In the genomic region with DNA sequence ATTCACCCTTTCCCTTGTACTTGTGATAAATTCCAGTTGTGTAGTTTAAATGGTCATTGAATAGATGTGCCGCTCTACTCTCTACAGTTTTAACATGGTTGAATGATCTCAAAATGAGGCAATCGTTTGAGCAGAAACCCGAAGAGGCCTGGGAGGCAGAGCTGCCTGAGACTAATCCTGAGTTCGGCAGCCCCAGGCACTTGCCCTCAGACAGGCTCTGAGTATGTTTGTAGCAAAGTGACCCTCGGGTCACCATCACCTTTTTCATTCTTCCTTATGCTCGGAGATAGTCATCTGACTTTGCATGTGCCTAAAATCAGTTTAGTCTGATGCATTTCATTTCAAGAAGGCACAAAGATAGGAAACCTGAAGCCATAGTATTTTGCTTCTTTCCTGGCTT, we compare ENCODE assay signal across 26 cellular contexts.
"Had no signal": no experiment of that assay in that cellular context is flagged by ENCODE, and none has a peak within 500 bp of the region (broad histone marks: within the 10 kb centered on the region; RNA-seq: fewer than 3 reads in every experiment).

No MANE protein-coding gene starts in this region.

- H3K9me3 Mint-ChIP-seq: type B pancreatic cell had no signal

- H3K36me3 ChIP-seq: heart left ventricle, left ventricle myocardium inferior, pancreas, prostate gland, stomach, tibial artery, uterus had no signal

- H3K9me3 ChIP-seq: pancreas, prostate gland, testis had no signal

- H3K27ac Mint-ChIP-seq: immature natural killer cell; naive thymus-derived CD8-positive, alpha-beta T cell; nephron progenitor cell; stimulated activated naive B cell treated with anti-CD40 and anti-IgM and Interleukin-4, amounts not matched to agents 10 μg/mL and 1 μg/mL and 100 μg/mL, for 72 hours; type B pancreatic cell had no signal

- ATAC-seq: heart left ventricle; naive thymus-derived CD8-positive, alpha-beta T cell; pancreas; right cardiac atrium; sciatic nerve; stimulated activated naive B cell treated with anti-CD40 and anti-IgM and Interleukin-4, amounts not matched to agents 10 μg/mL and 1 μg/mL and 100 μg/mL, for 72 hours; stimulated activated naive CD8-positive, alpha-beta T cell treated with anti-CD3 and anti-CD28 coated beads, Interleukin-15, Interleukin-2, amounts not matched to agents 100 U/mL and 50 U/mL, for 24 hours had no signal

- H3K4me1 ChIP-seq: heart left ventricle, left ventricle myocardium inferior, pancreas, prostate gland, stomach, testis, tibial artery, uterus had no signal

- H3K4me1 Mint-ChIP-seq: immature natural killer cell; naive thymus-derived CD8-positive, alpha-beta T cell; stimulated activated naive B cell treated with anti-CD40 and anti-IgM and Interleukin-4, amounts not matched to agents 10 μg/mL and 1 μg/mL and 100 μg/mL, for 72 hours had no signal

- H3K4me3 Mint-ChIP-seq: immature natural killer cell; naive thymus-derived CD8-positive, alpha-beta T cell; nephron progenitor cell; stimulated activated naive B cell treated with anti-CD40 and anti-IgM and Interleukin-4, amounts not matched to agents 10 μg/mL and 1 μg/mL and 100 μg/mL, for 72 hours; type B pancreatic cell had no signal

- H3K27me3 ChIP-seq: heart left ventricle, stomach, testis, tibial artery, uterus had no signal

- H3K27ac ChIP-seq: heart left ventricle, left ventricle myocardium inferior, pancreas, prostate gland, skin epidermis, stomach, testis, tibial artery, uterus had no signal

- DNase-seq: heart left ventricle; hypothalamus; immature natural killer cell; left ventricle myocardium inferior; naive thymus-derived CD8-positive, alpha-beta T cell; nephron progenitor cell; nucleus accumbens; pancreas; posterior cingulate gyrus; retina; right cardiac atrium; stimulated activated CD4-positive, alpha-beta T cell treated with anti-CD3 and anti-CD28 coated beads, Interleukin-12 subunit alpha, Interleukin-12 subunit beta, amount 100 ng/mL, for 4 hours; stimulated activated CD4-positive, alpha-beta T cell treated with anti-CD3 and anti-CD28 coated beads, Interleukin-15, amount 100 ng/mL, for 24 hours; stimulated activated CD4-positive, alpha-beta T cell treated with anti-CD3 and anti-CD28 coated beads, Interleukin-2, amount 100 ng/mL, for 24 hours; stimulated activated CD4-positive, alpha-beta T cell treated with anti-CD3 and anti-CD28 coated beads, Interleukin-4, amount 100 ng/mL, for 1 hour; stimulated activated naive B cell treated with anti-CD40 and anti-IgM and Interleukin-4, amounts not matched to agents 10 μg/mL and 1 μg/mL and 100 μg/mL, for 72 hours; stimulated activated naive CD8-positive, alpha-beta T cell treated with anti-CD3 and anti-CD28 coated beads, Interleukin-15, Interleukin-2, amounts not matched to agents 100 U/mL and 50 U/mL, for 24 hours; stomach; testis; tibial artery; uterus had no signal

- H3K4me3 ChIP-seq: heart left ventricle, left ventricle myocardium inferior, lung, pancreas, prostate gland, skin epidermis, stomach, testis, tibial artery, uterus had no signal

- H3K27me3 Mint-ChIP-seq: naive thymus-derived CD8-positive, alpha-beta T cell; stimulated activated naive B cell treated with anti-CD40 and anti-IgM and Interleukin-4, amounts not matched to agents 10 μg/mL and 1 μg/mL and 100 μg/mL, for 72 hours had no signal

- H3K36me3 Mint-ChIP-seq: stimulated activated naive B cell treated with anti-CD40 and anti-IgM and Interleukin-4, amounts not matched to agents 10 μg/mL and 1 μg/mL and 100 μg/mL, for 72 hours; type B pancreatic cell had no signal
